8 cellular contexts compared by ENCODE assay signal in genomic region chr5:158013939-158014338, GRCh38.
A peak's percentile ranks its signal among the peaks of the same experiment; 100 is the strongest.
DNase-seq lines count a peak whose midpoint lies in the region; ATAC-seq and TF ChIP-seq lines count a peak whose summit lies in the region.

No MANE protein-coding gene starts in this region.

- no peaks in the 10 kb centered on the region for H3K9me3 ChIP-seq in prostate gland

- CTCF ChIA-PET in AG04449 (lab: Yijun Ruan, JAX): interaction anchor here (1.1 to 1.2 kb wide), 2 partner anchors 10 to 19 kb away, joined by 3 to 4 read pairs; no protein-coding TSS in a partner anchor

- no peak overlapping the region for H3K27ac Mint-ChIP-seq in activated T-helper 17 cell treated with anti-CD3 and anti-CD28 coated beads, Interleukin-2, amount 50 U/mL, for 72 hours

- DNase-seq in AG04449 (ENCODE audit: low read depth, low spot score) (no peak), HCEC 1CT (peak; percentile 36), amniotic epithelial cell (ENCODE audit: low read depth) (peak; percentile 24), iPS-NIHi7 (ENCODE audit: extremely low spot score) (peak; percentile 86), prostate gland (ENCODE audit: low spot score) (no peak), SKM-1 treated with dmso at 0.1 percent for 144 hours (lab: John Stamatoyannopoulos, UW; ENCODE audit: unreplicated experiment) (no peak)

- H3K27me3 Mint-ChIP-seq in activated T-helper 17 cell treated with anti-CD3 and anti-CD28 coated beads, Interleukin-2, amount 50 U/mL, for 72 hours: peaks cover 25% of the 10 kb centered on the region

- H3K4me1 Mint-ChIP-seq in activated T-helper 17 cell treated with anti-CD3 and anti-CD28 coated beads, Interleukin-2, amount 50 U/mL, for 72 hours: no peaks in the 10 kb centered on the region

- no peak overlapping the region for H3K27ac ChIP-seq in prostate gland

- no peak overlapping the region for H3K4me3 Mint-ChIP-seq in activated T-helper 17 cell treated with anti-CD3 and anti-CD28 coated beads, Interleukin-2, amount 50 U/mL, for 72 hours

- 35% methylated on average over 6 of the region's 6 CpGs for WGBS in prostate gland

- no peaks in the 10 kb centered on the region for H3K36me3 ChIP-seq in prostate gland

- no peaks in the 10 kb centered on the region for H3K36me3 Mint-ChIP-seq in activated T-helper 17 cell treated with anti-CD3 and anti-CD28 coated beads, Interleukin-2, amount 50 U/mL, for 72 hours (ENCODE audit: low read depth)

- H3K4me1 ChIP-seq in prostate gland (replicated peaks): no peaks in the 10 kb centered on the region

- TF ChIP-seq POLR2A in prostate gland (IDR thresholded peaks at IDR 0.05): no peak

- peak; percentile 56 for TF ChIP-seq CTCF in AG04449 (IDR thresholded peaks at IDR 0.05; ENCODE audit: insufficient read depth, low read length, missing control alignments)
- TF ChIP-seq CTCF in prostate gland (IDR thresholded peaks at IDR 0.05): peak in 1 of 4 experiments; percentile 16

- intact Hi-C loops in prostate gland (cut with DNase I): no loop called here

- ATAC-seq in HG03280 (IDR thresholded peaks at IDR 0.05; ENCODE audit: unreplicated experiment): no peak
- no peak for ATAC-seq in activated T-helper 17 cell treated with anti-CD3 and anti-CD28 coated beads, Interleukin-2, amount 50 U/mL, for 72 hours (replicated peaks)

- no peaks in the 10 kb centered on the region for H3K27me3 ChIP-seq in prostate gland (replicated peaks; ENCODE audit: insufficient read depth)

- no peaks in the 10 kb centered on the region for H3K9me3 Mint-ChIP-seq in activated T-helper 17 cell treated with anti-CD3 and anti-CD28 coated beads, Interleukin-2, amount 50 U/mL, for 72 hours

- POLR2A ChIA-PET in AG04449 (lab: Yijun Ruan, JAX): no interaction called here

- H3K4me3 ChIP-seq in AG04449 (ENCODE audit: low read depth, low read length) (no peak overlapping the region), prostate gland (no peak overlapping the region)

Comparison
In these comparisons a context has a peak if more than half of its experiments do, and no peak if none do; other contexts are left out.
1. DNase-seq: peak in HCEC 1CT (single experiment), amniotic epithelial cell (single experiment) and iPS-NIHi7 (single experiment); none in AG04449 (single experiment), prostate gland (single experiment) and SKM-1 treated with dmso at 0.1 percent for 144 hours (single experiment).